27 cellular contexts compared by ENCODE assay signal in the genomic region with DNA sequence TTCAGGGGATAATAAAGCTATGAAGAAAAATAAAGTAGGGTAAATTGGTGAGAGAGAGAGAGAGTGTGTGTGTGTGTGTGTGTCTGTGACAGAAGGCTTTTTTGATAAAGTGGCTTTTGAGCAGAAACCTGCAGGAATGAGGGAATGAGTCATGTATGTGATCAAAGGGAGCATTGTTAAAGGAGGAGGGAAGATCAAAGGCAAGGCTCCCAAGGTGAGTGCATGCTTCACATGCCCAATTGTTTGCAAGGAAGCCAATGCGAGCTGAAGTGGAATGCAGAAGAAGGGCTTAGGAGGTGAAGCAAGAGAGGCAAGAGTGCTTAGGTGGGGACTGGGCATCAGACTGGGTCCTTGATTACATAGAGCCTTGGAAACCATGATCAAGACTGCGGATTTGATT.
DNase-seq lines count a peak whose midpoint lies in the region; ATAC-seq and TF ChIP-seq lines count a peak whose summit lies in the region.
"Had no signal": no experiment of that assay in that cellular context is flagged by ENCODE, and none has a peak within 500 bp of the region (broad histone marks: within the 10 kb centered on the region; RNA-seq: fewer than 3 reads in every experiment).

No MANE protein-coding gene starts in this region.

- no peak for TF ChIP-seq CTCF in mammary epithelial cell (conservative IDR thresholded peaks at IDR 0.05 in 1 of 2, IDR thresholded peaks at IDR 0.05 in 1 of 2; ENCODE audit: extremely low read depth in 1 of 2, insufficient read depth in 1 of 2, low read depth in 1 of 2, low read length in 2 of 2)
- TF ChIP-seq CTCF in MCF 10A (IDR thresholded peaks at IDR 0.05; ENCODE audit: unreplicated experiment) = no peak
- TF ChIP-seq CTCF in epithelial cell of esophagus (IDR thresholded peaks at IDR 0.05; ENCODE audit: insufficient read depth, low read depth, low read length, missing control alignments) = no peak
- TF ChIP-seq CTCF in left lung (IDR thresholded peaks at IDR 0.05) = no peak
- no peak for TF ChIP-seq CTCF in upper lobe of right lung (IDR thresholded peaks at IDR 0.05)

- no peaks in the 10 kb centered on the region for H3K36me3 ChIP-seq in mammary epithelial cell (ENCODE audit: insufficient read depth, low read length)
- no peaks in the 10 kb centered on the region for H3K36me3 ChIP-seq in left lung
- H3K36me3 ChIP-seq in upper lobe of right lung = no peaks in the 10 kb centered on the region
- H3K36me3 ChIP-seq: gastroesophageal sphincter, MG63, neural progenitor cell, sigmoid colon, SJSA1 had no signal

- H3K79me2 ChIP-seq in mammary epithelial cell (ENCODE audit: insufficient read depth, low read length) = no peaks in the 10 kb centered on the region

- H3K27ac ChIP-seq in mammary epithelial cell (ENCODE audit: insufficient read depth, low read depth, low read length) (no peak overlapping the region), left lung (no peak overlapping the region), upper lobe of right lung (no peak overlapping the region)
- H3K27ac ChIP-seq: gastroesophageal sphincter, neural progenitor cell, sigmoid colon, SJSA1, testis had no signal

- no peak overlapping the region for H3K27ac Mint-ChIP-seq in MCF 10A (ENCODE audit: low read depth, unreplicated experiment)
- H3K27ac Mint-ChIP-seq: activated CD8-positive, alpha-beta T cell treated with anti-CD3 and anti-CD28 coated beads for 36 hours; dendritic cell treated with granulocyte-macrophage colony-stimulating factor and Interleukin-4, amounts not matched to agents 40 ng/mL and 50 ng/mL, for 4 days; neural progenitor cell; T-cell had no signal

- DNase-seq in mammary epithelial cell = peak; percentile 56
- no peak for DNase-seq in MCF 10A (ENCODE audit: unreplicated experiment)
- DNase-seq in epithelial cell of esophagus (ENCODE audit: low read depth) = peak; percentile 0
- DNase-seq in left lung = peak in 1 of 2 donors; percentile 57
- DNase-seq in upper lobe of right lung = no peak
- no peak for DNase-seq in activated CD4-positive, alpha-beta T cell treated with anti-CD3 and anti-CD28 coated beads, Interleukin-2, amount 50 U/mL, for 48 hours
- no peak for DNase-seq in stimulated activated CD4-positive, alpha-beta T cell treated with anti-CD3 and anti-CD28 coated beads, Interleukin-2, amount 100 ng/mL, for 48 hours
- DNase-seq in DMS79 treated with DMSO at 0.1 percent for 48 hours (lab: John Stamatoyannopoulos, UW) = no peak
- DNase-seq: 8988T; activated CD8-positive, alpha-beta T cell treated with anti-CD3 and anti-CD28 coated beads for 36 hours; caudate nucleus; H7; hippocampal formation; MG63; NCI-H1436; NCI-H446; NCI-H82; RPMI8226; sigmoid colon; stimulated activated naive CD8-positive, alpha-beta T cell treated with anti-CD3 and anti-CD28 coated beads, Interleukin-15, Interleukin-2, amounts not matched to agents 100 U/mL and 50 U/mL, for 24 hours; T-cell; testis had no signal

- H3K4me1 Mint-ChIP-seq in MCF 10A (ENCODE audit: insufficient read depth, unreplicated experiment) = no peaks in the 10 kb centered on the region
- H3K4me1 Mint-ChIP-seq: neural progenitor cell, T-cell had no signal

- in situ Hi-C loops in mammary epithelial cell (cut with MboI; ENCODE audit: low sequenced_read_pairs in 2 of 2) = no loop called here

- H3K4me2 ChIP-seq in mammary epithelial cell (ENCODE audit: insufficient read depth, low read depth, low read length) = no peak overlapping the region
- H3K4me2 ChIP-seq: neural progenitor cell had no signal

- BruUV-seq in mammary epithelial cell (replicated peaks; lab: Mats Ljungman, UMichigan) (no TSS peak), MCF 10A (replicated peaks; lab: Mats Ljungman, UMichigan) (no TSS peak)

- ATAC-seq in left lung (peak; percentile 97), upper lobe of right lung (peak; percentile 88)
- ATAC-seq: activated CD8-positive, alpha-beta T cell treated with anti-CD3 and anti-CD28 coated beads for 36 hours; gastroesophageal sphincter; stimulated activated naive CD8-positive, alpha-beta T cell treated with anti-CD3 and anti-CD28 coated beads, Interleukin-15, Interleukin-2, amounts not matched to agents 100 U/mL and 50 U/mL, for 24 hours; T-cell had no signal

- no peak overlapping the region for H2AFZ ChIP-seq in mammary epithelial cell (ENCODE audit: low read depth, low read length)
- H2AFZ ChIP-seq: neural progenitor cell had no signal

- H3K9me3 Mint-ChIP-seq in MCF 10A (ENCODE audit: unreplicated experiment) = peaks cover 3% of the 10 kb centered on the region
- H3K9me3 Mint-ChIP-seq: dendritic cell treated with granulocyte-macrophage colony-stimulating factor and Interleukin-4, amounts not matched to agents 40 ng/mL and 50 ng/mL, for 4 days had no signal

- 0% methylated on average over 1 of the region's 2 CpGs for WGBS in mammary epithelial cell (ENCODE audit: low coverage, missing lambda C conversion rate)

- POLR2A ChIA-PET in MCF 10A (lab: Yijun Ruan, JAX) = no interaction called here

- H3K4me1 ChIP-seq in mammary epithelial cell (ENCODE audit: insufficient read depth, low read length) (no peaks in the 10 kb centered on the region), left lung (no peaks in the 10 kb centered on the region), upper lobe of right lung (no peaks in the 10 kb centered on the region)
- H3K4me1 ChIP-seq: gastroesophageal sphincter, neural progenitor cell, sigmoid colon, SJSA1, testis had no signal

- H3K9me3 ChIP-seq in mammary epithelial cell (replicated peaks; ENCODE audit: insufficient read depth, low read length) (no peaks in the 10 kb centered on the region), left lung (peaks cover 0 to 5% of the 10 kb centered on the region in 2 donors), upper lobe of right lung (no peaks in the 10 kb centered on the region)
- H3K9me3 ChIP-seq: gastroesophageal sphincter, SJSA1, testis had no signal

- no peak overlapping the region for H3K4me3 Mint-ChIP-seq in MCF 10A (ENCODE audit: unreplicated experiment)
- H3K4me3 Mint-ChIP-seq: activated CD8-positive, alpha-beta T cell treated with anti-CD3 and anti-CD28 coated beads for 36 hours; dendritic cell treated with granulocyte-macrophage colony-stimulating factor and Interleukin-4, amounts not matched to agents 40 ng/mL and 50 ng/mL, for 4 days; neural progenitor cell; T-cell had no signal

- H3K4me3 ChIP-seq in mammary epithelial cell (replicated peaks in 1 of 3; ENCODE audit: insufficient read depth in 1 of 3, low read depth in 2 of 3, low read length in 3 of 3) (no peak overlapping the region), epithelial cell of esophagus (ENCODE audit: low read length) (no peak overlapping the region), left lung (no peak overlapping the region), upper lobe of right lung (no peak overlapping the region)
- H3K4me3 ChIP-seq: gastroesophageal sphincter, MG63, neural progenitor cell, sigmoid colon, SJSA1, testis had no signal

- H3K27me3 Mint-ChIP-seq in MCF 10A (ENCODE audit: insufficient read depth, unreplicated experiment) = no peaks in the 10 kb centered on the region
- H3K27me3 Mint-ChIP-seq: activated CD8-positive, alpha-beta T cell treated with anti-CD3 and anti-CD28 coated beads for 36 hours; progenitor cell of endocrine pancreas; T-cell had no signal

- H4K20me1 ChIP-seq in mammary epithelial cell (ENCODE audit: insufficient read depth, low read length) = no peaks in the 10 kb centered on the region

- dilution Hi-C loops in mammary epithelial cell (cut with HindIII; ENCODE audit: low sequenced_read_pairs) = no loop called here

- H3K9ac ChIP-seq in mammary epithelial cell (ENCODE audit: insufficient read depth, low read length) = no peak overlapping the region
- H3K9ac ChIP-seq: neural progenitor cell had no signal

- intact Hi-C loops in mammary epithelial cell (cut with micrococcal nuclease) (no loop called here), MCF 10A (cut with micrococcal nuclease) (no loop called here), left lung (cut with DNase I) (no loop called here), upper lobe of right lung (cut with DNase I) (no loop called here)

- H3K36me3 Mint-ChIP-seq in MCF 10A (ENCODE audit: insufficient read depth, unreplicated experiment) = no peaks in the 10 kb centered on the region
- H3K36me3 Mint-ChIP-seq: neural progenitor cell had no signal

- CTCF ChIA-PET in mammary epithelial cell (lab: Charles Lee; ENCODE audit: low non-redundant PET) = no interaction called here
- CTCF ChIA-PET in MCF 10A (lab: Yijun Ruan, JAX) = interaction anchor here (1.1 kb wide), 1 partner anchor 10 kb away, joined by 3 read pairs; no protein-coding TSS in a partner anchor

- H3K27me3 ChIP-seq in mammary epithelial cell (ENCODE audit: insufficient read depth, low read length) (no peaks in the 10 kb centered on the region), left lung (no peaks in the 10 kb centered on the region), upper lobe of right lung (no peaks in the 10 kb centered on the region)
- H3K27me3 ChIP-seq: gastroesophageal sphincter, MG63, neural progenitor cell, sigmoid colon, SJSA1, testis had no signal

Comparison
In these comparisons a context has a peak if more than half of its experiments do, and no peak if none do; other contexts are left out.
1. DNase-seq: peak in mammary epithelial cell (single experiment) and epithelial cell of esophagus (single experiment); none in MCF 10A (single experiment), upper lobe of right lung (single experiment), activated CD4-positive, alpha-beta T cell treated with anti-CD3 and anti-CD28 coated beads, Interleukin-2, amount 50 U/mL, for 48 hours (0 of 2), stimulated activated CD4-positive, alpha-beta T cell treated with anti-CD3 and anti-CD28 coated beads, Interleukin-2, amount 100 ng/mL, for 48 hours (0 of 2) and DMS79 treated with DMSO at 0.1 percent for 48 hours (single experiment).